8 cellular contexts compared by ENCODE assay signal in the genomic region with DNA sequence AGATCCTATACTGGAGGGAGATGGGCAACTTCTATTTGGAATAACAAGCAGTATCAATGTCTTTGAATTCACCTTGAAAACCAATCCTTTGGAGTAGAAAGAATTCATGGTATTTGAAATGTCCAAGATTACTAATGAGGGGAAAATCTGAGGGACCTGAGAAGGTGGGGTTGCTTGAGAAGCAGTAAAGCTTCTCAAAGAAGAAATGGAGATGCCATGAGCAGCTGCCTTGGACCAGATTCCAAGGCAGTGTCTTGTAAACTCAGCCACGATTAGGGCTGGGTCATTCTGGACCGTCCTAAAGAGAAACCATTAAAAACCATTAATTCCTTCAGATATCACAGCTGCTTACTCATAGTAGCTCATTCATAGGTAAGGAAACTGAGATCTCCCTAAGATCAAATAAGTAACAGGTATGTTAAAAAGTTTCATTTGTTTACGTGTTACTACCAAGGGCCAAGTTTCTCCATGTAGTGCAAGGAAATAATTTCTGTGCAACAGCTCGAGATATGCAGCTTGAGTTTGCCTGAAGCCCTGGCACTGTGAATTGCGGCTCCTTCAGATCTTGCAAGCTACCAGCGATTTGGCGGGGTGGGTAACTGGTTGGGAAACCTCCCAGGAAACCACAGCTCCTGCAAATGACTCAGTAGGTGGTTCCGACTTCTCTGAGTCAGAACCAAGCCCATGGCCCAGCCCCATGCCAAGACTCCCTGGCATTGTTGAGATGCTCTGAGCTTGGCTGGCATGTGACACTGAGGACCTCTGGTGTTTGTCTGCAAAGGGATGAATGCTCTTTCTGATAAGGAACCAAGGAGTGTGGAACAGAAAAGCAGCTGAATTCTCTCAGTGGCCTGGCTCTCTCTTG.
DNase-seq lines count a peak whose midpoint lies in the region; ATAC-seq, FAIRE-seq and TF ChIP-seq lines count a peak whose summit lies in the region.

No MANE protein-coding gene starts in this region.

- peak; percentile 38 to 40 for TF ChIP-seq RAD21 in A549 (conservative IDR thresholded peaks at IDR 0.05 in 1 of 2, IDR thresholded peaks at IDR 0.05 in 1 of 2)

- ATAC-seq in A549 (peak; percentile 75 to 78), GM19452 (IDR thresholded peaks at IDR 0.05; ENCODE audit: unreplicated experiment) (no peak), GM18520 (IDR thresholded peaks at IDR 0.05; ENCODE audit: unreplicated experiment) (no peak), HG02970 (IDR thresholded peaks at IDR 0.05; ENCODE audit: low FRiP score, unreplicated experiment) (no peak)

- POLR2A ChIA-PET in A549 (lab: Yijun Ruan, JAX): interaction anchor here (0.6 to 1.6 kb wide), 2 partner anchors 9 to 385 kb away, joined by 3 to 6 read pairs; no protein-coding TSS in a partner anchor

- FAIRE-seq in A549 (lab: Jason Lieb, UNC): no peak

- H3K9me3 ChIP-seq in A549: no peaks in the 10 kb centered on the region

- TF ChIP-seq EP300 in A549 (IDR thresholded peaks at IDR 0.05): no peak

- DNase-seq in A549 (ENCODE audit: low read depth in 1 of 2, low spot score in 1 of 2) (peak; percentile 35 to 58), LoVo (ENCODE audit: low spot score) (peak; percentile 79), iPS-NIHi7 (ENCODE audit: extremely low spot score) (peak; percentile 32)
- peak; percentile 62 to 72 for DNase-seq in activated T-cell treated with anti-CD3 and anti-CD28 coated beads, Interleukin-2, amount 50 U/mL, for 48 hours
- DNase-seq in stimulated activated CD8-positive, alpha-beta memory T cell treated with anti-CD3 and anti-CD28 coated beads, Interleukin-15, amount 100 ng/mL, for 24 hours (ENCODE audit: low read depth): peak; percentile 9

- WGBS in A549 (ENCODE audit: missing lambda C conversion rate): 4% methylated on average over 8 of the region's 8 CpGs

- H3K4me1 ChIP-seq in A549: no peaks in the 10 kb centered on the region

- TF ChIP-seq CTCF in A549 (IDR thresholded peaks at IDR 0.05): 0 out of 3 replicates have a peak, but pooled peaks have one; percentile 22

- no peak overlapping the region for H3K4me3 ChIP-seq in A549

- H3K27ac ChIP-seq in A549: no peak overlapping the region

- CTCF ChIA-PET in A549 (lab: Yijun Ruan, JAX): interaction anchor here (0.6 to 3.1 kb wide), 13 partner anchors 9 to 1241 kb away, joined by 3 to 31 read pairs (median 4); no protein-coding TSS in a partner anchor

- no peak for TF ChIP-seq POLR2A in A549 (IDR thresholded peaks at IDR 0.05; ENCODE audit: low read length)

- no peak overlapping the region for H3K4me2 ChIP-seq in A549

TF ChIP-seq in A549, 52 proteins besides CTCF, POLR2A, EP300 and RAD21:
- TF ChIP-seq, protein P1, sequence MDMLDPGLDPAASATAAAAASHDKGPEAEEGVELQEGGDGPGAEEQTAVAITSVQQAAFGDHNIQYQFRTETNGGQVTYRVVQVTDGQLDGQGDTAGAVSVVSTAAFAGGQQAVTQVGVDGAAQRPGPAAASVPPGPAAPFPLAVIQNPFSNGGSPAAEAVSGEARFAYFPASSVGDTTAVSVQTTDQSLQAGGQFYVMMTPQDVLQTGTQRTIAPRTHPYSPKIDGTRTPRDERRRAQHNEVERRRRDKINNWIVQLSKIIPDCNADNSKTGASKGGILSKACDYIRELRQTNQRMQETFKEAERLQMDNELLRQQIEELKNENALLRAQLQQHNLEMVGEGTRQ (IDR thresholded peaks at IDR 0.05): no peak
- TF ChIP-seq GATA3 (IDR thresholded peaks at IDR 0.05; ENCODE audit: borderline replicate concordance) (no peak), CBX2 (IDR thresholded peaks at IDR 0.05; ENCODE audit: borderline replicate concordance, low read depth) (no peak), RFX5 (IDR thresholded peaks at IDR 0.05) (no peak), HDAC2 (IDR thresholded peaks at IDR 0.05) (no peak), BHLHE40 (IDR thresholded peaks at IDR 0.05; ENCODE audit: low read depth, low read length) (no peak)
- TF ChIP-seq, protein P2, sequence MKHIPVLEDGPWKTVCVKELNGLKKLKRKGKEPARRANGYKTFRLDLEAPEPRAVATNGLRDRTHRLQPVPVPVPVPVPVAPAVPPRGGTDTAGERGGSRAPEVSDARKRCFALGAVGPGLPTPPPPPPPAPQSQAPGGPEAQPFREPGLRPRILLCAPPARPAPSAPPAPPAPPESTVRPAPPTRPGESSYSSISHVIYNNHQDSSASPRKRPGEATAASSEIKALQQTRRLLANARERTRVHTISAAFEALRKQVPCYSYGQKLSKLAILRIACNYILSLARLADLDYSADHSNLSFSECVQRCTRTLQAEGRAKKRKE (CRISPR knock-in tag; IDR thresholded peaks at IDR 0.05; ENCODE audit: low read depth): no peak
- TF ChIP-seq, protein P3, sequence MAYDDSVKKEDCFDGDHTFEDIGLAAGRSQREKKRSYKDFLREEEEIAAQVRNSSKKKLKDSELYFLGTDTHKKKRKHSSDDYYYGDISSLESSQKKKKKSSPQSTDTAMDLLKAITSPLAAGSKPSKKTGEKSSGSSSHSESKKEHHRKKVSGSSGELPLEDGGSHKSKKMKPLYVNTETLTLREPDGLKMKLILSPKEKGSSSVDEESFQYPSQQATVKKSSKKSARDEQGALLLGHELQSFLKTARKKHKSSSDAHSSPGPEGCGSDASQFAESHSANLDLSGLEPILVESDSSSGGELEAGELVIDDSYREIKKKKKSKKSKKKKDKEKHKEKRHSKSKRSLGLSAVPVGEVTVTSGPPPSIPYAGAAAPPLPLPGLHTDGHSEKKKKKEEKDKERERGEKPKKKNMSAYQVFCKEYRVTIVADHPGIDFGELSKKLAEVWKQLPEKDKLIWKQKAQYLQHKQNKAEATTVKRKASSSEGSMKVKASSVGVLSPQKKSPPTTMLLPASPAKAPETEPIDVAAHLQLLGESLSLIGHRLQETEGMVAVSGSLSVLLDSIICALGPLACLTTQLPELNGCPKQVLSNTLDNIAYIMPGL (CRISPR knock-in tag; IDR thresholded peaks at IDR 0.05; ENCODE audit: borderline replicate concordance): no peak

Comparison
In these comparisons a context has a peak if more than half of its experiments do, and no peak if none do; other contexts are left out.
1. ATAC-seq: peak in A549 (2 of 2); none in GM19452 (single experiment), GM18520 (single experiment) and HG02970 (single experiment).
2. DNase-seq: peak in every context shown above with its lines; median percentile 79 in LoVo; 67 in activated T-cell treated with anti-CD3 and anti-CD28 coated beads, Interleukin-2, amount 50 U/mL, for 48 hours; 46 in A549; 32 in iPS-NIHi7; 9 in stimulated activated CD8-positive, alpha-beta memory T cell treated with anti-CD3 and anti-CD28 coated beads, Interleukin-15, amount 100 ng/mL, for 24 hours.